In the genomic region with DNA sequence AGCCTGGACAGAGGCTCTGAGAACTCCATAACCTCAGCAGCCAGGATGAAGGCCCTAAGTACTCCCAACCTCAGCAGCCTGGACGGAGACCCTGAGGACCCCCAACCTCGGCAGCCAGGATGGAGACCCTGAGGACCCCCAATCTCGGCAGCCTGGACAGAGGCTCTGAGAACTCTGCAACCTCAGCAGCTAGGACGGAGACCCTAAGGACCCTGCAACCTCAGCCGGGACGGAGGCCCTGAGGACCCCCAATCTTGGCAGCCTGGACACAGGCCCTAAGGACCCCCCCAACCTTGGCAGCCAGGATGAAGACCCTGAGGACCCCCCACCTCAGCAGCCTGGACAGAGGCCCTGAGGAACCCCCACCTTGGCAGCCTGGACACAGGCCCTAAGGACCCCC, we compare ENCODE assay signal across 24 cellular contexts.
"Had no signal": no experiment of that assay in that cellular context is flagged by ENCODE, and none has a peak within 500 bp of the region (broad histone marks: within the 10 kb centered on the region; RNA-seq: fewer than 3 reads in every experiment).

No MANE protein-coding gene starts in this region.

- H3K36me3 ChIP-seq: colonic mucosa had no signal

- H3K9me3 Mint-ChIP-seq: dendritic cell treated with granulocyte-macrophage colony-stimulating factor and Interleukin-4, amounts not matched to agents 40 ng/mL and 50 ng/mL, for 4 days; effector memory CD8-positive, alpha-beta T cell; endodermal cell had no signal

- H3K4me1 ChIP-seq: colonic mucosa, foreskin keratinocyte, gastrocnemius medialis, gastroesophageal sphincter had no signal

- H3K27me3 ChIP-seq: colonic mucosa, dorsolateral prefrontal cortex, esophagus muscularis mucosa, esophagus squamous epithelium, foreskin keratinocyte, gastrocnemius medialis, gastroesophageal sphincter, heart left ventricle had no signal

- H3K27me3 Mint-ChIP-seq: dendritic cell treated with granulocyte-macrophage colony-stimulating factor and Interleukin-4, amounts not matched to agents 40 ng/mL and 50 ng/mL, for 4 days; effector memory CD8-positive, alpha-beta T cell had no signal

- H3K4me1 Mint-ChIP-seq: endodermal cell had no signal

- H3K4me3 Mint-ChIP-seq: dendritic cell treated with granulocyte-macrophage colony-stimulating factor and Interleukin-4, amounts not matched to agents 40 ng/mL and 50 ng/mL, for 4 days; endodermal cell had no signal

- H3K27ac Mint-ChIP-seq: endodermal cell had no signal

- H3K4me3 ChIP-seq: colonic mucosa, coronary artery, dorsolateral prefrontal cortex, esophagus muscularis mucosa, esophagus squamous epithelium, gastrocnemius medialis, gastroesophageal sphincter, heart left ventricle had no signal

- ATAC-seq: effector memory CD8-positive, alpha-beta T cell; esophagus mucosa; foreskin keratinocyte; gastrocnemius medialis; gastroesophageal sphincter had no signal

- H3K27ac ChIP-seq: colonic mucosa, coronary artery, dorsolateral prefrontal cortex, epithelial cell of prostate, esophagus muscularis mucosa, esophagus squamous epithelium, foreskin keratinocyte, gastrocnemius medialis, gastroesophageal sphincter, heart left ventricle had no signal

- H3K9me3 ChIP-seq: colonic mucosa, esophagus muscularis mucosa, esophagus squamous epithelium, gastrocnemius medialis, gastroesophageal sphincter, heart left ventricle had no signal

- DNase-seq: colonic mucosa; cortex of kidney; dermis blood vessel endothelial cell; dorsolateral prefrontal cortex; effector CD4-positive, alpha-beta T cell; effector CD8-positive, alpha-beta T cell; effector memory CD4-positive, alpha-beta T cell; effector memory CD8-positive, alpha-beta T cell; endodermal cell; erythroblast; esophagus squamous epithelium; foreskin fibroblast; foreskin keratinocyte; foreskin melanocyte; gastrocnemius medialis; glutamatergic neuron; head of caudate nucleus; heart left ventricle had no signal
